In genomic region chr10:9229702-9230101, GRCh38 we compare ENCODE assay signal across 26 cellular contexts.
A peak's percentile ranks its signal among the peaks of the same experiment; 100 is the strongest.
DNase-seq lines count a peak whose midpoint lies in the region; ATAC-seq and TF ChIP-seq lines count a peak whose summit lies in the region.
"Had no signal": no experiment of that assay in that cellular context is flagged by ENCODE, and none has a peak within 500 bp of the region (broad histone marks: within the 10 kb centered on the region; RNA-seq: fewer than 3 reads in every experiment).

No MANE protein-coding gene starts in this region.

- H3K4me1 Mint-ChIP-seq in activated CD8-positive, alpha-beta memory T cell treated with anti-CD3 and anti-CD28 coated beads, Interleukin-2, amount 10 ng/mL, durations not matched to agents 7 days and 5 days = peaks cover 7% of the 10 kb centered on the region
- H3K4me1 Mint-ChIP-seq in CD4-positive, CD25-positive, alpha-beta regulatory T cell = peaks cover 0 to 10% (median 5%) of the 10 kb centered on the region in 4 donors
- H3K4me1 Mint-ChIP-seq in T-helper 2 cell treated with Interferon-gamma antibody and Interleukin-4, amounts not matched to agents 5 μg/mL and 100 μg/mL, for 36 hours (ENCODE audit: low read depth) = peaks cover 19% of the 10 kb centered on the region

- peaks cover 52% of the 10 kb centered on the region for H3K27me3 Mint-ChIP-seq in activated CD8-positive, alpha-beta memory T cell treated with anti-CD3 and anti-CD28 coated beads, Interleukin-2, amount 10 ng/mL, durations not matched to agents 7 days and 5 days
- peaks cover 36% of the 10 kb centered on the region for H3K27me3 Mint-ChIP-seq in CD4-positive, CD25-positive, alpha-beta regulatory T cell
- H3K27me3 Mint-ChIP-seq in T-helper 2 cell treated with Interferon-gamma antibody and Interleukin-4, amounts not matched to agents 5 μg/mL and 100 μg/mL, for 36 hours (ENCODE audit: low read depth) = peaks cover 5% of the 10 kb centered on the region

- H3K79me2 ChIP-seq in parathyroid adenoma = peaks cover 12% of the 10 kb centered on the region

- no peak for DNase-seq in activated CD8-positive, alpha-beta memory T cell treated with anti-CD3 and anti-CD28 coated beads, Interleukin-2, amount 10 ng/mL, durations not matched to agents 7 days and 5 days
- DNase-seq in activated CD8-positive, alpha-beta memory T cell treated with anti-CD3 and anti-CD28 coated beads, Interleukin-2, amount 50 U/mL, for 4 hours = no peak
- peak in 1 of 3 donors; percentile 7 for DNase-seq in CD4-positive, CD25-positive, alpha-beta regulatory T cell
- DNase-seq in T-helper 2 cell treated with Interferon-gamma antibody and Interleukin-4, amounts not matched to agents 5 μg/mL and 100 μg/mL, for 36 hours (ENCODE audit: low spot score) = peak; percentile 52
- DNase-seq in sciatic nerve (ENCODE audit: low spot score) (no peak), DMS114 treated with DMSO at 0.1 percent for 48 hours (lab: John Stamatoyannopoulos, UW; ENCODE audit: unreplicated experiment) (no peak), HuH-7 (ENCODE audit: low spot score) (no peak)
- DNase-seq: activated CD4-positive, CD25-positive, alpha-beta regulatory T cell; Calu3; cerebellar nuclear complex; glutamatergic neuron; kidney; MM.1S; NCI-H1436; NCI-H2107; NCI-H524; NK-92 treated with Interleukin-12 subunit alpha and Interleukin-12 subunit beta, amount 100 ng/mL, for 24 hours; PC-9; Right ventricle myocardium superior; stimulated activated naive B cell treated with anti-CD40 and anti-IgM and Interleukin-4, amounts not matched to agents 10 μg/mL and 1 μg/mL and 100 μg/mL, for 72 hours; T1000; uterus had no signal

- H2AFZ ChIP-seq in parathyroid adenoma = peak overlapping the region; percentile 0
- H2AFZ ChIP-seq: PC-9 had no signal

- ATAC-seq in activated CD8-positive, alpha-beta memory T cell treated with anti-CD3 and anti-CD28 coated beads, Interleukin-2, amount 10 ng/mL, durations not matched to agents 7 days and 5 days = no peak
- no peak for ATAC-seq in CD4-positive, CD25-positive, alpha-beta regulatory T cell (ENCODE audit: low read depth in 2 of 2)
- ATAC-seq in sciatic nerve = no peak
- ATAC-seq: GM12878, K562 had no signal

- no peak overlapping the region for H3K27ac ChIP-seq in CD4-positive, CD25-positive, alpha-beta regulatory T cell (ENCODE audit: insufficient read depth, low read length, poor library complexity, severe bottlenecking)
- peak overlapping the region; percentile 95 for H3K27ac ChIP-seq in parathyroid adenoma
- H3K27ac ChIP-seq: PC-9, thoracic aorta, uterus had no signal

- H3K36me3 Mint-ChIP-seq in activated CD8-positive, alpha-beta memory T cell treated with anti-CD3 and anti-CD28 coated beads, Interleukin-2, amount 10 ng/mL, durations not matched to agents 7 days and 5 days = no peaks in the 10 kb centered on the region
- no peaks in the 10 kb centered on the region for H3K36me3 Mint-ChIP-seq in CD4-positive, CD25-positive, alpha-beta regulatory T cell
- H3K36me3 Mint-ChIP-seq in T-helper 2 cell treated with Interferon-gamma antibody and Interleukin-4, amounts not matched to agents 5 μg/mL and 100 μg/mL, for 36 hours (ENCODE audit: low read depth) = no peaks in the 10 kb centered on the region
- H3K36me3 Mint-ChIP-seq: stimulated activated naive B cell treated with anti-CD40 and anti-IgM and Interleukin-4, amounts not matched to agents 10 μg/mL and 1 μg/mL and 100 μg/mL, for 72 hours had no signal

- no peaks in the 10 kb centered on the region for H3K9me3 Mint-ChIP-seq in activated CD8-positive, alpha-beta memory T cell treated with anti-CD3 and anti-CD28 coated beads, Interleukin-2, amount 10 ng/mL, durations not matched to agents 7 days and 5 days (ENCODE audit: low read depth)
- H3K9me3 Mint-ChIP-seq in CD4-positive, CD25-positive, alpha-beta regulatory T cell = no peaks in the 10 kb centered on the region
- H3K9me3 Mint-ChIP-seq in T-helper 2 cell treated with Interferon-gamma antibody and Interleukin-4, amounts not matched to agents 5 μg/mL and 100 μg/mL, for 36 hours = no peaks in the 10 kb centered on the region
- H3K9me3 Mint-ChIP-seq: stimulated activated naive B cell treated with anti-CD40 and anti-IgM and Interleukin-4, amounts not matched to agents 10 μg/mL and 1 μg/mL and 100 μg/mL, for 72 hours had no signal

- CTCF ChIA-PET in activated CD8-positive, alpha-beta memory T cell treated with anti-CD3 and anti-CD28 coated beads, Interleukin-2, amount 10 ng/mL, durations not matched to agents 7 days and 5 days (lab: Charles Lee) = interaction anchor here (0.6 kb wide), 1 partner anchor 1488 kb away, joined by 3 read pairs; no protein-coding TSS in a partner anchor

- peaks cover 7% of the 10 kb centered on the region for H3K27me3 ChIP-seq in CD4-positive, CD25-positive, alpha-beta regulatory T cell (ENCODE audit: control insufficient read depth, insufficient read depth, low read length)
- no peaks in the 10 kb centered on the region for H3K27me3 ChIP-seq in parathyroid adenoma (ENCODE audit: control insufficient read depth, insufficient read depth, low read length)
- H3K27me3 ChIP-seq: uterus had no signal

- peak overlapping the region; percentile 69 for H3K4me3 ChIP-seq in CD4-positive, CD25-positive, alpha-beta regulatory T cell (ENCODE audit: low read depth, low read length)
- no peak overlapping the region for H3K4me3 ChIP-seq in parathyroid adenoma (ENCODE audit: low read depth, low read length)
- H3K4me3 ChIP-seq: GM12878, K562, PC-9, thoracic aorta, uterus had no signal

- no peaks in the 10 kb centered on the region for H3K36me3 ChIP-seq in CD4-positive, CD25-positive, alpha-beta regulatory T cell (ENCODE audit: control insufficient read depth, insufficient read depth, low read length)
- no peaks in the 10 kb centered on the region for H3K36me3 ChIP-seq in parathyroid adenoma (ENCODE audit: control insufficient read depth, insufficient read depth, low read length)
- H3K36me3 ChIP-seq: thoracic aorta, uterus had no signal

- no peak overlapping the region for H3K4me2 ChIP-seq in parathyroid adenoma (ENCODE audit: low read length)
- H3K4me2 ChIP-seq: PC-9 had no signal

- H3K27ac Mint-ChIP-seq in activated CD8-positive, alpha-beta memory T cell treated with anti-CD3 and anti-CD28 coated beads, Interleukin-2, amount 10 ng/mL, durations not matched to agents 7 days and 5 days = no peak overlapping the region
- no peak overlapping the region for H3K27ac Mint-ChIP-seq in CD4-positive, CD25-positive, alpha-beta regulatory T cell
- H3K27ac Mint-ChIP-seq in T-helper 2 cell treated with Interferon-gamma antibody and Interleukin-4, amounts not matched to agents 5 μg/mL and 100 μg/mL, for 36 hours = no peak overlapping the region
- H3K27ac Mint-ChIP-seq: stimulated activated naive B cell treated with anti-CD40 and anti-IgM and Interleukin-4, amounts not matched to agents 10 μg/mL and 1 μg/mL and 100 μg/mL, for 72 hours had no signal

- peak overlapping the region; percentile 39 for H3K4me3 Mint-ChIP-seq in activated CD8-positive, alpha-beta memory T cell treated with anti-CD3 and anti-CD28 coated beads, Interleukin-2, amount 10 ng/mL, durations not matched to agents 7 days and 5 days
- H3K4me3 Mint-ChIP-seq in CD4-positive, CD25-positive, alpha-beta regulatory T cell = peak overlapping the region; percentile 22 to 67 (median 46)
- peak overlapping the region; percentile 61 for H3K4me3 Mint-ChIP-seq in T-helper 2 cell treated with Interferon-gamma antibody and Interleukin-4, amounts not matched to agents 5 μg/mL and 100 μg/mL, for 36 hours
- H3K4me3 Mint-ChIP-seq: stimulated activated naive B cell treated with anti-CD40 and anti-IgM and Interleukin-4, amounts not matched to agents 10 μg/mL and 1 μg/mL and 100 μg/mL, for 72 hours had no signal

- H3K9me3 ChIP-seq in CD4-positive, CD25-positive, alpha-beta regulatory T cell (ENCODE audit: control insufficient read depth in 2 of 2, low read length in 2 of 2) = no peaks in the 10 kb centered on the region
- H3K9me3 ChIP-seq in parathyroid adenoma (ENCODE audit: control insufficient read depth, low read length) = no peaks in the 10 kb centered on the region
- H3K9me3 ChIP-seq: thoracic aorta, uterus had no signal

- no peaks in the 10 kb centered on the region for H3K4me1 ChIP-seq in CD4-positive, CD25-positive, alpha-beta regulatory T cell (ENCODE audit: control insufficient read depth, insufficient read depth, low read length, poor library complexity, severe bottlenecking)
- peaks cover 72% of the 10 kb centered on the region for H3K4me1 ChIP-seq in parathyroid adenoma
- H3K4me1 ChIP-seq: uterus had no signal

- intact Hi-C loops in sciatic nerve (cut with DNase I) = no loop called here

- H3K9ac ChIP-seq in parathyroid adenoma = no peak overlapping the region

- TF ChIP-seq CTCF in parathyroid adenoma (IDR thresholded peaks at IDR 0.05) = no peak
